ENCODE assay signal across 9 cellular contexts in genomic region chr14:38210168-38210567, GRCh38.
DNase-seq lines count a peak whose midpoint lies in the region; ATAC-seq lines count a peak whose summit lies in the region.
"Had no signal": no experiment of that assay in that cellular context is flagged by ENCODE, and none has a peak within 500 bp of the region (broad histone marks: within the 10 kb centered on the region; RNA-seq: fewer than 3 reads in every experiment).

No MANE protein-coding gene starts in this region.

- ATAC-seq in HG03439 (IDR thresholded peaks at IDR 0.05; ENCODE audit: unreplicated experiment) (no peak), HG03378 (IDR thresholded peaks at IDR 0.05; ENCODE audit: unreplicated experiment) (no peak), HG03354 (IDR thresholded peaks at IDR 0.05; ENCODE audit: poor library complexity, severe bottlenecking, unreplicated experiment) (no peak)

- no peaks in the 10 kb centered on the region for H3K36me3 ChIP-seq in duodenal mucosa (ENCODE audit: control insufficient read depth in 1 of 2, insufficient read depth in 2 of 2, low read length in 2 of 2)
- H3K36me3 ChIP-seq in mucosa of stomach (ENCODE audit: control insufficient read depth, insufficient read depth, low read length) = peaks cover 3% of the 10 kb centered on the region

- H3K4me3 ChIP-seq in duodenal mucosa (ENCODE audit: low read depth in 1 of 2, low read length in 2 of 2) (peak overlapping the region; percentile 69 to 85), mucosa of stomach (ENCODE audit: low read length) (peak overlapping the region; percentile 94)

- H3K9ac ChIP-seq in duodenal mucosa (ENCODE audit: low read depth in 1 of 2, low read length in 2 of 2) (peak overlapping the region; percentile 44 to 85), mucosa of stomach (ENCODE audit: low read length) (peak overlapping the region; percentile 64)

- DNase-seq in stimulated activated naive CD4-positive, alpha-beta T cell treated with Interleukin-2 at 50 U/mL for 16 hours (lab: John Stamatoyannopoulos, UW) = peak; percentile 4
- no peak for DNase-seq in stimulated activated naive CD4-positive, alpha-beta T cell (lab: John Stamatoyannopoulos, UW)
- DNase-seq in NCI-H128 (lab: John Stamatoyannopoulos, UW; ENCODE audit: unreplicated experiment) = no peak
- DNase-seq: effector CD8-positive, alpha-beta T cell had no signal

- H3K4me1 ChIP-seq in duodenal mucosa (ENCODE audit: control insufficient read depth in 1 of 2, insufficient read depth in 2 of 2, low read length in 2 of 2) (peaks cover 15 to 18% of the 10 kb centered on the region in 2 donors), mucosa of stomach (ENCODE audit: control insufficient read depth, insufficient read depth, low read length) (peaks cover 11% of the 10 kb centered on the region)

- H3K27me3 ChIP-seq in duodenal mucosa (ENCODE audit: control insufficient read depth in 1 of 2, insufficient read depth in 2 of 2, low read length in 2 of 2) = peaks cover 0 to 4% of the 10 kb centered on the region in 2 donors
- H3K27me3 ChIP-seq in mucosa of stomach (ENCODE audit: control insufficient read depth, insufficient read depth, low read length) = peaks cover 12% of the 10 kb centered on the region

- no peaks in the 10 kb centered on the region for H3K9me3 ChIP-seq in duodenal mucosa (ENCODE audit: control insufficient read depth in 1 of 2, low read length in 2 of 2)
- no peaks in the 10 kb centered on the region for H3K9me3 ChIP-seq in mucosa of stomach (ENCODE audit: control insufficient read depth, low read length)

- no peak overlapping the region for H3K27ac ChIP-seq in duodenal mucosa (ENCODE audit: low read depth, low read length)
